ENCODE assay signal across 1 cellular context in genomic region chrX:129654652-129655546, GRCh38.
TF ChIP-seq lines count a peak whose summit lies in the region.

A gene with protein sequence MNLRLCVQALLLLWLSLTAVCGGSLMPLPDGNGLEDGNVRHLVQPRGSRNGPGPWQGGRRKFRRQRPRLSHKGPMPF (minus strand): TSS chrX:129654956. CDS start chrX:129654630, 326 bp downstream.

TF ChIP-seq in HEK293, 187 proteins besides CTCF, POLR2A, EP300 and RAD21 (continued from another document and continues in another):
- TF ChIP-seq, protein P1, sequence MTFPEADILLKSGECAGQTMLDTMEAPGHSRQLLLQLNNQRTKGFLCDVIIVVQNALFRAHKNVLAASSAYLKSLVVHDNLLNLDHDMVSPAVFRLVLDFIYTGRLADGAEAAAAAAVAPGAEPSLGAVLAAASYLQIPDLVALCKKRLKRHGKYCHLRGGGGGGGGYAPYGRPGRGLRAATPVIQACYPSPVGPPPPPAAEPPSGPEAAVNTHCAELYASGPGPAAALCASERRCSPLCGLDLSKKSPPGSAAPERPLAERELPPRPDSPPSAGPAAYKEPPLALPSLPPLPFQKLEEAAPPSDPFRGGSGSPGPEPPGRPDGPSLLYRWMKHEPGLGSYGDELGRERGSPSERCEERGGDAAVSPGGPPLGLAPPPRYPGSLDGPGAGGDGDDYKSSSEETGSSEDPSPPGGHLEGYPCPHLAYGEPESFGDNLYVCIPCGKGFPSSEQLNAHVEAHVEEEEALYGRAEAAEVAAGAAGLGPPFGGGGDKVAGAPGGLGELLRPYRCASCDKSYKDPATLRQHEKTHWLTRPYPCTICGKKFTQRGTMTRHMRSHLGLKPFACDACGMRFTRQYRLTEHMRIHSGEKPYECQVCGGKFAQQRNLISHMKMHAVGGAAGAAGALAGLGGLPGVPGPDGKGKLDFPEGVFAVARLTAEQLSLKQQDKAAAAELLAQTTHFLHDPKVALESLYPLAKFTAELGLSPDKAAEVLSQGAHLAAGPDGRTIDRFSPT (tag by site-specific recombination; IDR thresholded peaks at IDR 0.05), result peak; percentile 45; the same call in 1 of the 2 replicates
- TF ChIP-seq ZNF670 (tag by site-specific recombination; IDR thresholded peaks at IDR 0.05; ENCODE audit: low read depth), result no peak
- no peak; the same call in 1 of the 2 replicates for TF ChIP-seq ZNF37A (tag by site-specific recombination; IDR thresholded peaks at IDR 0.05)
- peak; percentile 52; the same call in 1 of the 2 replicates for TF ChIP-seq MZF1 (tag by site-specific recombination; IDR thresholded peaks at IDR 0.05; ENCODE audit: borderline replicate concordance)
- peak; percentile 90 for TF ChIP-seq GLIS2 (tag by site-specific recombination; IDR thresholded peaks at IDR 0.05)
- TF ChIP-seq KLF9 (tag by site-specific recombination; IDR thresholded peaks at IDR 0.05; ENCODE audit: low read depth), result peak; percentile 53; the same call in 1 of the 2 replicates
- 0 out of 2 replicates have a peak, but pooled peaks have one; percentile 52 for TF ChIP-seq ZBTB44 (tag by site-specific recombination; IDR thresholded peaks at IDR 0.05)
- peak; percentile 51; the same call in 1 of the 2 replicates for TF ChIP-seq ZNF610 (tag by site-specific recombination; IDR thresholded peaks at IDR 0.05; ENCODE audit: borderline replicate concordance)
- TF ChIP-seq, protein P2, sequence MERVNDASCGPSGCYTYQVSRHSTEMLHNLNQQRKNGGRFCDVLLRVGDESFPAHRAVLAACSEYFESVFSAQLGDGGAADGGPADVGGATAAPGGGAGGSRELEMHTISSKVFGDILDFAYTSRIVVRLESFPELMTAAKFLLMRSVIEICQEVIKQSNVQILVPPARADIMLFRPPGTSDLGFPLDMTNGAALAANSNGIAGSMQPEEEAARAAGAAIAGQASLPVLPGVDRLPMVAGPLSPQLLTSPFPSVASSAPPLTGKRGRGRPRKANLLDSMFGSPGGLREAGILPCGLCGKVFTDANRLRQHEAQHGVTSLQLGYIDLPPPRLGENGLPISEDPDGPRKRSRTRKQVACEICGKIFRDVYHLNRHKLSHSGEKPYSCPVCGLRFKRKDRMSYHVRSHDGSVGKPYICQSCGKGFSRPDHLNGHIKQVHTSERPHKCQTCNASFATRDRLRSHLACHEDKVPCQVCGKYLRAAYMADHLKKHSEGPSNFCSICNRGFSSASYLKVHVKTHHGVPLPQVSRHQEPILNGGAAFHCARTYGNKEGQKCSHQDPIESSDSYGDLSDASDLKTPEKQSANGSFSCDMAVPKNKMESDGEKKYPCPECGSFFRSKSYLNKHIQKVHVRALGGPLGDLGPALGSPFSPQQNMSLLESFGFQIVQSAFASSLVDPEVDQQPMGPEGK (tag by site-specific recombination; IDR thresholded peaks at IDR 0.05), result peak; percentile 65
- no peak for TF ChIP-seq OSR2 (tag by site-specific recombination; IDR thresholded peaks at IDR 0.05)
- TF ChIP-seq ZXDB (tag by site-specific recombination; IDR thresholded peaks at IDR 0.05), result peak; percentile 56; the same call in 1 of the 2 replicates
- peak; percentile 72 for TF ChIP-seq ZNF335 (tag by site-specific recombination; conservative IDR thresholded peaks at IDR 0.05)
- TF ChIP-seq ZNF555 (tag by site-specific recombination; conservative IDR thresholded peaks at IDR 0.05), result no peak
- peak; percentile 60; the same call in 1 of the 2 replicates for TF ChIP-seq ZBTB10 (tag by site-specific recombination; IDR thresholded peaks at IDR 0.05)
- TF ChIP-seq, protein P3, sequence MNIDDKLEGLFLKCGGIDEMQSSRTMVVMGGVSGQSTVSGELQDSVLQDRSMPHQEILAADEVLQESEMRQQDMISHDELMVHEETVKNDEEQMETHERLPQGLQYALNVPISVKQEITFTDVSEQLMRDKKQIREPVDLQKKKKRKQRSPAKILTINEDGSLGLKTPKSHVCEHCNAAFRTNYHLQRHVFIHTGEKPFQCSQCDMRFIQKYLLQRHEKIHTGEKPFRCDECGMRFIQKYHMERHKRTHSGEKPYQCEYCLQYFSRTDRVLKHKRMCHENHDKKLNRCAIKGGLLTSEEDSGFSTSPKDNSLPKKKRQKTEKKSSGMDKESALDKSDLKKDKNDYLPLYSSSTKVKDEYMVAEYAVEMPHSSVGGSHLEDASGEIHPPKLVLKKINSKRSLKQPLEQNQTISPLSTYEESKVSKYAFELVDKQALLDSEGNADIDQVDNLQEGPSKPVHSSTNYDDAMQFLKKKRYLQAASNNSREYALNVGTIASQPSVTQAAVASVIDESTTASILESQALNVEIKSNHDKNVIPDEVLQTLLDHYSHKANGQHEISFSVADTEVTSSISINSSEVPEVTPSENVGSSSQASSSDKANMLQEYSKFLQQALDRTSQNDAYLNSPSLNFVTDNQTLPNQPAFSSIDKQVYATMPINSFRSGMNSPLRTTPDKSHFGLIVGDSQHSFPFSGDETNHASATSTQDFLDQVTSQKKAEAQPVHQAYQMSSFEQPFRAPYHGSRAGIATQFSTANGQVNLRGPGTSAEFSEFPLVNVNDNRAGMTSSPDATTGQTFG (tag by site-specific recombination; IDR thresholded peaks at IDR 0.05; ENCODE audit: borderline replicate concordance), result no peak
- no peak for TF ChIP-seq MEIS1 (CRISPR knock-in tag; IDR thresholded peaks at IDR 0.05; ENCODE audit: borderline replicate concordance)
- TF ChIP-seq FEZF1 (tag by site-specific recombination; IDR thresholded peaks at IDR 0.05), result peak; percentile 60
- TF ChIP-seq, protein P4, sequence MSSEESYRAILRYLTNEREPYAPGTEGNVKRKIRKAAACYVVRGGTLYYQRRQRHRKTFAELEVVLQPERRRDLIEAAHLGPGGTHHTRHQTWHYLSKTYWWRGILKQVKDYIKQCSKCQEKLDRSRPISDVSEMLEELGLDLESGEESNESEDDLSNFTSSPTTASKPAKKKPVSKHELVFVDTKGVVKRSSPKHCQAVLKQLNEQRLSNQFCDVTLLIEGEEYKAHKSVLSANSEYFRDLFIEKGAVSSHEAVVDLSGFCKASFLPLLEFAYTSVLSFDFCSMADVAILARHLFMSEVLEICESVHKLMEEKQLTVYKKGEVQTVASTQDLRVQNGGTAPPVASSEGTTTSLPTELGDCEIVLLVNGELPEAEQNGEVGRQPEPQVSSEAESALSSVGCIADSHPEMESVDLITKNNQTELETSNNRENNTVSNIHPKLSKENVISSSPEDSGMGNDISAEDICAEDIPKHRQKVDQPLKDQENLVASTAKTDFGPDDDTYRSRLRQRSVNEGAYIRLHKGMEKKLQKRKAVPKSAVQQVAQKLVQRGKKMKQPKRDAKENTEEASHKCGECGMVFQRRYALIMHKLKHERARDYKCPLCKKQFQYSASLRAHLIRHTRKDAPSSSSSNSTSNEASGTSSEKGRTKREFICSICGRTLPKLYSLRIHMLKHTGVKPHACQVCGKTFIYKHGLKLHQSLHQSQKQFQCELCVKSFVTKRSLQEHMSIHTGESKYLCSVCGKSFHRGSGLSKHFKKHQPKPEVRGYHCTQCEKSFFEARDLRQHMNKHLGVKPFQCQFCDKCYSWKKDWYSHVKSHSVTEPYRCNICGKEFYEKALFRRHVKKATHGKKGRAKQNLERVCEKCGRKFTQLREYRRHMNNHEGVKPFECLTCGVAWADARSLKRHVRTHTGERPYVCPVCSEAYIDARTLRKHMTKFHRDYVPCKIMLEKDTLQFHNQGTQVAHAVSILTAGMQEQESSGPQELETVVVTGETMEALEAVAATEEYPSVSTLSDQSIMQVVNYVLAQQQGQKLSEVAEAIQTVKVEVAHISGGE (tag by site-specific recombination; conservative IDR thresholded peaks at IDR 0.05; ENCODE audit: low read depth), result no peak
- TF ChIP-seq, protein P5, sequence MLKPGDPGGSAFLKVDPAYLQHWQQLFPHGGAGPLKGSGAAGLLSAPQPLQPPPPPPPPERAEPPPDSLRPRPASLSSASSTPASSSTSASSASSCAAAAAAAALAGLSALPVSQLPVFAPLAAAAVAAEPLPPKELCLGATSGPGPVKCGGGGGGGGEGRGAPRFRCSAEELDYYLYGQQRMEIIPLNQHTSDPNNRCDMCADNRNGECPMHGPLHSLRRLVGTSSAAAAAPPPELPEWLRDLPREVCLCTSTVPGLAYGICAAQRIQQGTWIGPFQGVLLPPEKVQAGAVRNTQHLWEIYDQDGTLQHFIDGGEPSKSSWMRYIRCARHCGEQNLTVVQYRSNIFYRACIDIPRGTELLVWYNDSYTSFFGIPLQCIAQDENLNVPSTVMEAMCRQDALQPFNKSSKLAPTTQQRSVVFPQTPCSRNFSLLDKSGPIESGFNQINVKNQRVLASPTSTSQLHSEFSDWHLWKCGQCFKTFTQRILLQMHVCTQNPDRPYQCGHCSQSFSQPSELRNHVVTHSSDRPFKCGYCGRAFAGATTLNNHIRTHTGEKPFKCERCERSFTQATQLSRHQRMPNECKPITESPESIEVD (tag by site-specific recombination; IDR thresholded peaks at IDR 0.05), result no peak
- no peak for TF ChIP-seq ZNF133 (tag by site-specific recombination; IDR thresholded peaks at IDR 0.05)
- no peak for TF ChIP-seq ZNF138 (tag by site-specific recombination; IDR thresholded peaks at IDR 0.05; ENCODE audit: borderline replicate concordance)
- TF ChIP-seq ZNF274 (IDR thresholded peaks at IDR 0.05; ENCODE audit: low read length), result no peak
- no peak for TF ChIP-seq ZNF274 (tag by site-specific recombination; IDR thresholded peaks at IDR 0.05; ENCODE audit: borderline replicate concordance)
- TF ChIP-seq ZNF114 (tag by site-specific recombination; IDR thresholded peaks at IDR 0.05), result 0 out of 2 replicates have a peak, but pooled peaks have one; percentile 36
- no peak for TF ChIP-seq SP7 (tag by site-specific recombination; IDR thresholded peaks at IDR 0.05)
- TF ChIP-seq, protein P6, sequence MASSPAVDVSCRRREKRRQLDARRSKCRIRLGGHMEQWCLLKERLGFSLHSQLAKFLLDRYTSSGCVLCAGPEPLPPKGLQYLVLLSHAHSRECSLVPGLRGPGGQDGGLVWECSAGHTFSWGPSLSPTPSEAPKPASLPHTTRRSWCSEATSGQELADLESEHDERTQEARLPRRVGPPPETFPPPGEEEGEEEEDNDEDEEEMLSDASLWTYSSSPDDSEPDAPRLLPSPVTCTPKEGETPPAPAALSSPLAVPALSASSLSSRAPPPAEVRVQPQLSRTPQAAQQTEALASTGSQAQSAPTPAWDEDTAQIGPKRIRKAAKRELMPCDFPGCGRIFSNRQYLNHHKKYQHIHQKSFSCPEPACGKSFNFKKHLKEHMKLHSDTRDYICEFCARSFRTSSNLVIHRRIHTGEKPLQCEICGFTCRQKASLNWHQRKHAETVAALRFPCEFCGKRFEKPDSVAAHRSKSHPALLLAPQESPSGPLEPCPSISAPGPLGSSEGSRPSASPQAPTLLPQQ (tag by site-specific recombination; IDR thresholded peaks at IDR 0.05), result peak; percentile 70
- peak; percentile 8; the same call in 1 of the 2 replicates for TF ChIP-seq ZBTB8A (tag by site-specific recombination; IDR thresholded peaks at IDR 0.05)
- peak; percentile 61; the same call in 1 of the 2 replicates for TF ChIP-seq WT1 (tag by site-specific recombination; IDR thresholded peaks at IDR 0.05)
- TF ChIP-seq ZNF776 (tag by site-specific recombination; IDR thresholded peaks at IDR 0.05; ENCODE audit: borderline replicate concordance), result no peak
- no peak for TF ChIP-seq ZNF248 (tag by site-specific recombination; IDR thresholded peaks at IDR 0.05)
- TF ChIP-seq, protein P7, sequence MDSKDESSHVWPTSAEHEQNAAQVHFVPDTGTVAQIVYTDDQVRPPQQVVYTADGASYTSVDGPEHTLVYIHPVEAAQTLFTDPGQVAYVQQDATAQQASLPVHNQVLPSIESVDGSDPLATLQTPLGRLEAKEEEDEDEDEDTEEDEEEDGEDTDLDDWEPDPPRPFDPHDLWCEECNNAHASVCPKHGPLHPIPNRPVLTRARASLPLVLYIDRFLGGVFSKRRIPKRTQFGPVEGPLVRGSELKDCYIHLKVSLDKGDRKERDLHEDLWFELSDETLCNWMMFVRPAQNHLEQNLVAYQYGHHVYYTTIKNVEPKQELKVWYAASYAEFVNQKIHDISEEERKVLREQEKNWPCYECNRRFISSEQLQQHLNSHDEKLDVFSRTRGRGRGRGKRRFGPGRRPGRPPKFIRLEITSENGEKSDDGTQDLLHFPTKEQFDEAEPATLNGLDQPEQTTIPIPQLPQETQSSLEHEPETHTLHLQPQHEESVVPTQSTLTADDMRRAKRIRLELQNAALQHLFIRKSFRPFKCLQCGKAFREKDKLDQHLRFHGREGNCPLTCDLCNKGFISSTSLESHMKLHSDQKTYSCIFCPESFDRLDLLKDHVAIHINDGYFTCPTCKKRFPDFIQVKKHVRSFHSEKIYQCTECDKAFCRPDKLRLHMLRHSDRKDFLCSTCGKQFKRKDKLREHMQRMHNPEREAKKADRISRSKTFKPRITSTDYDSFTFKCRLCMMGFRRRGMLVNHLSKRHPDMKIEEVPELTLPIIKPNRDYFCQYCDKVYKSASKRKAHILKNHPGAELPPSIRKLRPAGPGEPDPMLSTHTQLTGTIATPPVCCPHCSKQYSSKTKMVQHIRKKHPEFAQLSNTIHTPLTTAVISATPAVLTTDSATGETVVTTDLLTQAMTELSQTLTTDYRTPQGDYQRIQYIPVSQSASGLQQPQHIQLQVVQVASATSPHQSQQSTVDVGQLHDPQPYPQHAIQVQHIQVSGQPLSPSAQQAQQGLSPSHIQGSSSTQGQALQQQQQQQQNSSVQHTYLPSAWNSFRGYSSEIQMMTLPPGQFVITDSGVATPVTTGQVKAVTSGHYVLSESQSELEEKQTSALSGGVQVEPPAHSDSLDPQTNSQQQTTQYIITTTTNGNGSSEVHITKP (tag by site-specific recombination; IDR thresholded peaks at IDR 0.05), result no peak
